1 cellular context compared by ENCODE assay signal in genomic region chr5:679166-679895, GRCh38. TPM values are rescaled to one million over a fixed set of nuclear protein-coding genes. Genes with fewer than 3 reads are reported as not detected.
"Had no signal": no experiment of that assay in that cellular context is flagged by ENCODE, and none has a peak within 500 bp of the region (broad histone marks: within the 10 kb centered on the region; RNA-seq: fewer than 3 reads in every experiment).

No MANE protein-coding gene starts in this region.

RNA-seq across cellular contexts. Expression of gene TPPP, which starts 13.8 kb away (rescaled TPM):
- total RNA-seq: activated T-helper 1 cell treated with anti-CD3 and anti-CD28 coated beads, Interleukin-12 subunit alpha, Interleukin-12 subunit beta, Interleukin-2, Interleukin-4 antibody, amounts not matched to agents 30 ng/mL and 10 ng/mL and 1 ng/mL, durations not matched to agents 14 hours and 24 hours and 36 hours had no signal
